ENCODE assay signal across 9 cellular contexts in genomic region chr3:11236588-11237461, GRCh38. TPM values are rescaled to one million over a fixed set of nuclear protein-coding genes. Genes with fewer than 3 reads are reported as not detected.
DNase-seq lines count a peak whose midpoint lies in the region; ATAC-seq, FAIRE-seq and TF ChIP-seq lines count a peak whose summit lies in the region.
"Had no signal": no experiment of that assay in that cellular context is flagged by ENCODE, and none has a peak within 500 bp of the region (broad histone marks: within the 10 kb centered on the region; RNA-seq: fewer than 3 reads in every experiment).

No MANE protein-coding gene starts in this region.

- peak; percentile 44 for ATAC-seq in HG02852 (IDR thresholded peaks at IDR 0.05; ENCODE audit: unreplicated experiment)
- peak; percentile 48 to 83 (median 80) for ATAC-seq in pancreas

- no peaks in the 10 kb centered on the region for H3K9me2 ChIP-seq in OCI-LY1 (ENCODE audit: low read depth, low read length)

- no peaks in the 10 kb centered on the region for H3K36me3 ChIP-seq in OCI-LY1 (ENCODE audit: insufficient read depth, low read length)
- no peaks in the 10 kb centered on the region for H3K36me3 ChIP-seq in pancreas

- H4K20me1 ChIP-seq in OCI-LY1 (ENCODE audit: insufficient read depth, low read length) = no peaks in the 10 kb centered on the region

- H3K79me2 ChIP-seq in OCI-LY1 (ENCODE audit: insufficient read depth, low read length) = no peaks in the 10 kb centered on the region

- H3K27me3 ChIP-seq in OCI-LY1 (ENCODE audit: insufficient read depth, low read length) (no peaks in the 10 kb centered on the region), pancreas (no peaks in the 10 kb centered on the region)

- no peaks in the 10 kb centered on the region for H3K9me3 ChIP-seq in OCI-LY1 (ENCODE audit: low read length)
- H3K9me3 ChIP-seq in pancreas = no peaks in the 10 kb centered on the region

- FAIRE-seq in D721Med (lab: Jason Lieb, UNC) = no peak
- FAIRE-seq in pancreas (lab: Jason Lieb, UNC) = no peak

- DNase-seq in D721Med (ENCODE audit: insufficient read length, low spot score) (no peak), foreskin fibroblast (peak in 1 of 2 donors; percentile 48), pancreas (peak; percentile 41 to 88 (median 70)), ureter (ENCODE audit: low spot score) (peak; percentile 61), RKO (ENCODE audit: low spot score) (no peak)
- peak; percentile 88 to 89 for DNase-seq in activated T-cell treated with anti-CD3 and anti-CD28 coated beads, Interleukin-2, amount 50 U/mL, for 48 hours

- 33 to 37% methylated on average over 8 of the region's 8 CpGs for WGBS in pancreas, 2 donors

- no peak overlapping the region for H2AFZ ChIP-seq in OCI-LY1 (ENCODE audit: low read length)

- H3K9ac ChIP-seq in OCI-LY1 (ENCODE audit: low read length) = no peak overlapping the region

- no peaks in the 10 kb centered on the region for H3F3A ChIP-seq in OCI-LY1 (ENCODE audit: insufficient read depth, low read length)

- H3K4me1 ChIP-seq in OCI-LY1 (ENCODE audit: insufficient read depth, low read length, severe bottlenecking) = no peaks in the 10 kb centered on the region
- H3K4me1 ChIP-seq in pancreas = no peaks in the 10 kb centered on the region

- H3K27ac ChIP-seq in OCI-LY1 (ENCODE audit: low read depth, low read length, poor library complexity, severe bottlenecking) (no peak overlapping the region), pancreas (no peak overlapping the region)
- H3K27ac ChIP-seq: SK-N-MC had no signal

- H3K4me2 ChIP-seq in OCI-LY1 (ENCODE audit: low read length) = no peak overlapping the region

- TF ChIP-seq CTCF in D721Med (IDR thresholded peaks at IDR 0.05; ENCODE audit: insufficient read depth, missing control alignments) = peak; percentile 56
- TF ChIP-seq CTCF in OCI-LY1 (IDR thresholded peaks at IDR 0.05; ENCODE audit: low read length) = peak; percentile 66
- TF ChIP-seq CTCF in foreskin fibroblast (IDR thresholded peaks at IDR 0.05; ENCODE audit: low read depth, low read length) = peak; percentile 74
- TF ChIP-seq CTCF in pancreas (IDR thresholded peaks at IDR 0.05) = peak; percentile 44 to 83 (median 80)

- intact Hi-C loops in pancreas (cut with DNase I) = no loop called here

- H3K4me3 ChIP-seq in OCI-LY1 (ENCODE audit: low read depth, low read length, poor library complexity, severe bottlenecking) (no peak overlapping the region), foreskin fibroblast (ENCODE audit: low read depth in 1 of 2, low read length in 2 of 2) (peak overlapping the region in 1 of 2 donors; percentile 19), pancreas (no peak overlapping the region)
- H3K4me3 ChIP-seq: SK-N-MC had no signal

RNA-seq across cellular contexts. Expression of gene ATG7, which starts 35.4 kb away (rescaled TPM):
- total RNA-seq in pancreas = 10 to 100 TPM; 13.0 to 28.0 (median 16.6) TPM
- polyA plus RNA-seq in pancreas = 1 to 10 TPM; 5.1 to 6.1 TPM
- total RNA-seq in ureter = 62.9 TPM

Comparison
In these comparisons a context has a peak if more than half of its experiments do, and no peak if none do; other contexts are left out.
1. DNase-seq: peak in activated T-cell treated with anti-CD3 and anti-CD28 coated beads, Interleukin-2, amount 50 U/mL, for 48 hours (2 of 2), pancreas (6 of 6) and ureter (single experiment); none in D721Med (single experiment) and RKO (single experiment).
2. Peak in every context shown above with its lines, with median percentiles within 50 percentile points of each other: CTCF ChIP-seq.